Comparison of ENCODE assay signal across 12 cellular contexts in genomic region chr12:53754633-53755261, GRCh38. TPM values are rescaled to one million over a fixed set of nuclear protein-coding genes. Genes with fewer than 3 reads are reported as not detected.
A peak's percentile ranks its signal among the peaks of the same experiment; 100 is the strongest.
DNase-seq lines count a peak whose midpoint lies in the region; TF ChIP-seq lines count a peak whose summit lies in the region.
"Had no signal": no experiment of that assay in that cellular context is flagged by ENCODE, and none has a peak within 500 bp of the region (broad histone marks: within the 10 kb centered on the region; RNA-seq: fewer than 3 reads in every experiment).

No MANE protein-coding gene starts in this region.

- H3K79me2 ChIP-seq in OCI-LY3 (ENCODE audit: low read length), result no peaks in the 10 kb centered on the region

- peaks cover 61% of the 10 kb centered on the region for H3K27me3 ChIP-seq in OCI-LY3 (ENCODE audit: low read depth, low read length)
- no peaks in the 10 kb centered on the region for H3K27me3 ChIP-seq in thyroid gland

- peaks cover 83% of the 10 kb centered on the region for H3K4me1 ChIP-seq in OCI-LY3 (ENCODE audit: low read length)
- H3K4me1 ChIP-seq in thyroid gland, result peaks cover 24 to 43% of the 10 kb centered on the region in 2 donors

- H3K9ac ChIP-seq in OCI-LY3 (ENCODE audit: low read length), result peak overlapping the region; percentile 8; the same call in 1 of the 2 replicates

- TF ChIP-seq POLR2A in thyroid gland (IDR thresholded peaks at IDR 0.05), result no peak

- H4K20me1 ChIP-seq in OCI-LY3 (ENCODE audit: insufficient read depth, low read length), result no peaks in the 10 kb centered on the region

- peak; percentile 33 to 71 for DNase-seq in NCI-H446 (lab: John Stamatoyannopoulos, UW)
- no peak for DNase-seq in NCI-H446 treated with DMSO at 0.1 percent for 48 hours (lab: John Stamatoyannopoulos, UW)
- DNase-seq in fibroblast of peridontal ligament (ENCODE audit: extremely low read depth), result peak; percentile 73
- DNase-seq in thyroid gland, result peak; percentile 76
- no peak for DNase-seq in NCI-H526 treated with DMSO at 0.1 percent for 48 hours (lab: John Stamatoyannopoulos, UW)
- no peak for DNase-seq in activated CD8-positive, alpha-beta memory T cell treated with anti-CD3 and anti-CD28 coated beads for 24 hours
- no peak for DNase-seq in activated effector memory CD4-positive, alpha-beta T cell treated with Interleukin-2 at 50 U/mL for 16 hours
- DNase-seq: activated naive CD8-positive, alpha-beta T cell treated with anti-CD3 and anti-CD28 coated beads, Interleukin-2, amount 10 ng/mL, durations not matched to agents 7 days and 5 days; effector memory CD8-positive, alpha-beta T cell had no signal

- peak overlapping the region; percentile 71 for H3K27ac ChIP-seq in OCI-LY3 (ENCODE audit: low read length)
- peak overlapping the region in 2 of 3 donors; percentile 11 to 61 for H3K27ac ChIP-seq in thyroid gland

- no peaks in the 10 kb centered on the region for H3K9me3 ChIP-seq in OCI-LY3 (ENCODE audit: insufficient read depth, low read length)
- H3K9me3 ChIP-seq in thyroid gland, result no peaks in the 10 kb centered on the region

- peak overlapping the region; percentile 39 for H3K4me3 ChIP-seq in OCI-LY3 (ENCODE audit: low read length)
- no peak overlapping the region for H3K4me3 ChIP-seq in thyroid gland (replicated peaks in 1 of 3)

- no peak for TF ChIP-seq CTCF in OCI-LY3 (IDR thresholded peaks at IDR 0.05; ENCODE audit: low read depth, low read length)
- no peak for TF ChIP-seq CTCF in thyroid gland (IDR thresholded peaks at IDR 0.05)

- no peak overlapping the region for H2AFZ ChIP-seq in OCI-LY3 (ENCODE audit: low read depth, low read length)

- intact Hi-C loops in thyroid gland (cut with DNase I), result no loop called here

- H3K36me3 ChIP-seq in OCI-LY3 (replicated peaks; ENCODE audit: low read depth, low read length), result no peaks in the 10 kb centered on the region
- H3K36me3 ChIP-seq in thyroid gland, result no peaks in the 10 kb centered on the region

- WGBS in thyroid gland, 2 donors, result 7 to 13% methylated on average over 4 of the region's 4 CpGs

- peak overlapping the region; percentile 97 for H3K4me2 ChIP-seq in OCI-LY3 (ENCODE audit: low read length)

RNA-seq across cellular contexts. Expression of gene CISTR, which starts 3.0 kb away (rescaled TPM):
- not detected for total RNA-seq in thyroid gland
- total RNA-seq: activated CD8-positive, alpha-beta memory T cell treated with anti-CD3 and anti-CD28 coated beads for 36 hours; activated naive CD8-positive, alpha-beta T cell treated with anti-CD3 and anti-CD28 coated beads, Interleukin-2, amount 10 ng/mL, durations not matched to agents 7 days and 5 days; skeletal muscle tissue had no signal

RNA-seq across cellular contexts. Expression of gene CALCOCO1, which starts 27.5 kb away (rescaled TPM):
- 100 to 1,000 TPM; 153 to 212 (median 155) TPM for total RNA-seq in thyroid gland

Comparison
In these comparisons a context has a peak if more than half of its experiments do, and no peak if none do; other contexts are left out.
1. DNase-seq: peak in NCI-H446 (2 of 2), fibroblast of peridontal ligament (single experiment) and thyroid gland (2 of 2); none in NCI-H446 treated with DMSO at 0.1 percent for 48 hours (single experiment), NCI-H526 treated with DMSO at 0.1 percent for 48 hours (single experiment), activated CD8-positive, alpha-beta memory T cell treated with anti-CD3 and anti-CD28 coated beads for 24 hours (single experiment) and activated effector memory CD4-positive, alpha-beta T cell treated with Interleukin-2 at 50 U/mL for 16 hours (single experiment).